2 cellular contexts compared by ENCODE assay signal in genomic region chr15:72661081-72661480, GRCh38. TPM values are rescaled to one million over a fixed set of nuclear protein-coding genes. Genes with fewer than 3 reads are reported as not detected.
"Had no signal": no experiment of that assay in that cellular context is flagged by ENCODE, and none has a peak within 500 bp of the region (broad histone marks: within the 10 kb centered on the region; RNA-seq: fewer than 3 reads in every experiment).

No MANE protein-coding gene starts in this region.

RNA-seq across cellular contexts. Expression of gene GOLGA6B, which starts 6.6 kb away (rescaled TPM):
- total RNA-seq: G401, GM12878 had no signal
- polyA plus RNA-seq: GM12878 had no signal

RNA-seq across cellular contexts. Expression of gene HIGD2B, which starts 24.9 kb away (rescaled TPM):
- total RNA-seq: G401 had no signal
